18 cellular contexts compared by ENCODE assay signal in genomic region chr6:163192591-163192990, GRCh38.
"Had no signal": no experiment of that assay in that cellular context is flagged by ENCODE, and none has a peak within 500 bp of the region (broad histone marks: within the 10 kb centered on the region; RNA-seq: fewer than 3 reads in every experiment).

No MANE protein-coding gene starts in this region.

- H3K27ac ChIP-seq: gastrocnemius medialis, SK-N-MC, vagina, WERI-Rb-1 had no signal

- H3K36me3 ChIP-seq: gastrocnemius medialis, vagina, WERI-Rb-1 had no signal

- H3K27ac Mint-ChIP-seq: activated CD8-positive, alpha-beta T cell treated with anti-CD3 and anti-CD28 coated beads for 36 hours; activated naive CD8-positive, alpha-beta T cell treated with anti-CD3 and anti-CD28 coated beads for 36 hours; natural killer cell treated with Interleukin-12 subunit alpha and Interleukin-12 subunit beta and Interleukin-15 and Interleukin-18, amount 100 ng/mL, for 72 hours; progenitor cell of endocrine pancreas; stimulated activated naive CD8-positive, alpha-beta T cell treated with anti-CD3 and anti-CD28 coated beads, Interleukin-15, amount 100 ng/mL, for 72 hours had no signal

- H3K4me1 ChIP-seq: vagina had no signal

- H3K4me1 Mint-ChIP-seq: activated naive CD8-positive, alpha-beta T cell treated with anti-CD3 and anti-CD28 coated beads for 36 hours; stimulated activated naive CD8-positive, alpha-beta T cell treated with anti-CD3 and anti-CD28 coated beads, Interleukin-15, amount 100 ng/mL, for 72 hours had no signal

- H3K36me3 Mint-ChIP-seq: activated naive CD8-positive, alpha-beta T cell treated with anti-CD3 and anti-CD28 coated beads for 36 hours; natural killer cell treated with Interleukin-12 subunit alpha and Interleukin-12 subunit beta and Interleukin-15 and Interleukin-18, amount 100 ng/mL, for 72 hours had no signal

- DNase-seq: activated CD4-positive, alpha-beta T cell treated with anti-CD3 and anti-CD28 coated beads for 4 hours; activated CD8-positive, alpha-beta memory T cell treated with anti-CD3 and anti-CD28 coated beads, Interleukin-2, amount 50 U/mL, for 4 hours; activated CD8-positive, alpha-beta T cell treated with anti-CD3 and anti-CD28 coated beads for 36 hours; activated effector memory CD4-positive, alpha-beta T cell treated with anti-CD3 and anti-CD28 coated beads, Interleukin-2, amount 50 U/mL, for 16 hours; activated naive CD8-positive, alpha-beta T cell treated with anti-CD3 and anti-CD28 coated beads for 36 hours; activated T-cell treated with anti-CD3 and anti-CD28 coated beads, Interleukin-2, amount 50 U/mL, for 48 hours; erythroblast; gastrocnemius medialis; mesenchymal stem cell; stimulated activated CD4-positive, alpha-beta T cell treated with anti-CD3 and anti-CD28 coated beads, Interleukin-1b, Interleukin-23, amount 100 ng/mL, for 48 hours; stimulated activated naive CD8-positive, alpha-beta T cell treated with anti-CD3 and anti-CD28 coated beads, Interleukin-15, amount 100 ng/mL, for 72 hours; T-helper 1 cell; WERI-Rb-1 had no signal

- H3K27me3 ChIP-seq: gastrocnemius medialis, vagina had no signal

- H3K4me3 Mint-ChIP-seq: activated CD8-positive, alpha-beta T cell treated with anti-CD3 and anti-CD28 coated beads for 36 hours; activated naive CD8-positive, alpha-beta T cell treated with anti-CD3 and anti-CD28 coated beads for 36 hours; natural killer cell treated with Interleukin-12 subunit alpha and Interleukin-12 subunit beta and Interleukin-15 and Interleukin-18, amount 100 ng/mL, for 72 hours; stimulated activated naive CD8-positive, alpha-beta T cell treated with anti-CD3 and anti-CD28 coated beads, Interleukin-15, amount 100 ng/mL, for 72 hours had no signal

- H3K9me3 Mint-ChIP-seq: activated CD8-positive, alpha-beta T cell treated with anti-CD3 and anti-CD28 coated beads for 36 hours; activated naive CD8-positive, alpha-beta T cell treated with anti-CD3 and anti-CD28 coated beads for 36 hours; natural killer cell treated with Interleukin-12 subunit alpha and Interleukin-12 subunit beta and Interleukin-15 and Interleukin-18, amount 100 ng/mL, for 72 hours; stimulated activated naive CD8-positive, alpha-beta T cell treated with anti-CD3 and anti-CD28 coated beads, Interleukin-15, amount 100 ng/mL, for 72 hours had no signal

- H3K9me3 ChIP-seq: gastrocnemius medialis, vagina had no signal

- FAIRE-seq: keratinocyte had no signal

- H3K4me3 ChIP-seq: gastrocnemius medialis, SK-N-MC, vagina had no signal

- H3K27me3 Mint-ChIP-seq: activated naive CD8-positive, alpha-beta T cell treated with anti-CD3 and anti-CD28 coated beads for 36 hours had no signal

- ATAC-seq: activated CD8-positive, alpha-beta T cell treated with anti-CD3 and anti-CD28 coated beads for 36 hours; natural killer cell treated with Interleukin-12 subunit alpha and Interleukin-12 subunit beta and Interleukin-15 and Interleukin-18, amount 100 ng/mL, for 72 hours; stimulated activated naive CD8-positive, alpha-beta T cell treated with anti-CD3 and anti-CD28 coated beads, Interleukin-15, amount 100 ng/mL, for 72 hours had no signal
